In genomic region chr17:81928497-81929252, GRCh38 we compare ENCODE assay signal across 8 cellular contexts. TPM values are rescaled to one million over a fixed set of nuclear protein-coding genes. Genes with fewer than 3 reads are reported as not detected.
DNase-seq lines count a peak whose midpoint lies in the region; ATAC-seq and TF ChIP-seq lines count a peak whose summit lies in the region.

No MANE protein-coding gene starts in this region.

- H3K27me3 Mint-ChIP-seq in activated T-cell treated with anti-CD3 and anti-CD28 coated beads, Interleukin-2, amount 50 U/mL, for 24 hours: peaks cover 11% of the 10 kb centered on the region
- no peaks in the 10 kb centered on the region for H3K27me3 Mint-ChIP-seq in activated CD8-positive, alpha-beta T cell treated with anti-CD3 and anti-CD28 coated beads, Interleukin-2, amount 10 ng/mL, durations not matched to agents 7 days and 5 days (ENCODE audit: low read depth)

- H3K27ac Mint-ChIP-seq in activated T-cell treated with anti-CD3 and anti-CD28 coated beads, Interleukin-2, amount 50 U/mL, for 24 hours: no peak overlapping the region
- H3K27ac Mint-ChIP-seq in activated CD8-positive, alpha-beta T cell treated with anti-CD3 and anti-CD28 coated beads, Interleukin-2, amount 10 ng/mL, durations not matched to agents 7 days and 5 days: no peak overlapping the region

- H3K27ac ChIP-seq in tibial artery: peak overlapping the region; percentile 53 to 94

- H3K4me3 ChIP-seq in tibial artery: peak overlapping the region; percentile 92 to 99

- H3K36me3 Mint-ChIP-seq in activated T-cell treated with anti-CD3 and anti-CD28 coated beads, Interleukin-2, amount 50 U/mL, for 24 hours (ENCODE audit: low read depth): peaks cover 20% of the 10 kb centered on the region
- no peaks in the 10 kb centered on the region for H3K36me3 Mint-ChIP-seq in activated CD8-positive, alpha-beta T cell treated with anti-CD3 and anti-CD28 coated beads, Interleukin-2, amount 10 ng/mL, durations not matched to agents 7 days and 5 days (ENCODE audit: low read depth)

- intact Hi-C loops in tibial artery (cut with DNase I; ENCODE audit: low total_unique reads): no loop called here

- H3K4me3 Mint-ChIP-seq in activated T-cell treated with anti-CD3 and anti-CD28 coated beads, Interleukin-2, amount 50 U/mL, for 24 hours: peak overlapping the region; percentile 77
- peak overlapping the region; percentile 54 for H3K4me3 Mint-ChIP-seq in activated CD8-positive, alpha-beta T cell treated with anti-CD3 and anti-CD28 coated beads, Interleukin-2, amount 10 ng/mL, durations not matched to agents 7 days and 5 days

- H3K4me1 ChIP-seq in tibial artery: peaks cover 10 to 41% (median 33%) of the 10 kb centered on the region in 4 donors

- ATAC-seq in activated CD8-positive, alpha-beta T cell treated with anti-CD3 and anti-CD28 coated beads, Interleukin-2, amount 10 ng/mL, durations not matched to agents 7 days and 5 days: no peak
- ATAC-seq in GM21529 (IDR thresholded peaks at IDR 0.05; ENCODE audit: unreplicated experiment): no peak

- H3K9me3 Mint-ChIP-seq in activated T-cell treated with anti-CD3 and anti-CD28 coated beads, Interleukin-2, amount 50 U/mL, for 24 hours: no peaks in the 10 kb centered on the region
- H3K9me3 Mint-ChIP-seq in activated CD8-positive, alpha-beta T cell treated with anti-CD3 and anti-CD28 coated beads, Interleukin-2, amount 10 ng/mL, durations not matched to agents 7 days and 5 days (ENCODE audit: insufficient read depth): no peaks in the 10 kb centered on the region

- TF ChIP-seq CTCF in tibial artery (IDR thresholded peaks at IDR 0.05): no peak
- TF ChIP-seq CTCF in GM13977 (IDR thresholded peaks at IDR 0.05; ENCODE audit: extremely low read depth, insufficient read depth, missing control alignments): no peak

- peaks cover 36% of the 10 kb centered on the region for H3K4me1 Mint-ChIP-seq in activated T-cell treated with anti-CD3 and anti-CD28 coated beads, Interleukin-2, amount 50 U/mL, for 24 hours (ENCODE audit: low read depth)
- H3K4me1 Mint-ChIP-seq in activated CD8-positive, alpha-beta T cell treated with anti-CD3 and anti-CD28 coated beads, Interleukin-2, amount 10 ng/mL, durations not matched to agents 7 days and 5 days (ENCODE audit: low read depth): peaks cover 29% of the 10 kb centered on the region

- no peaks in the 10 kb centered on the region for H3K36me3 ChIP-seq in tibial artery

- no peaks in the 10 kb centered on the region for H3K9me3 ChIP-seq in tibial artery

- H3K27me3 ChIP-seq in tibial artery: peaks cover 0 to 34% of the 10 kb centered on the region in 2 donors

- POLR2A ChIA-PET in activated CD8-positive, alpha-beta T cell treated with anti-CD3 and anti-CD28 coated beads, Interleukin-2, amount 10 ng/mL, durations not matched to agents 7 days and 5 days (lab: Charles Lee): interaction anchor here (0.7 to 3.0 kb wide), 2 partner anchors 12 to 14 kb away, joined by 3 to 19 read pairs; no protein-coding TSS in a partner anchor

- in situ Hi-C loops in GM13977 (cut with MboI; ENCODE audit: low pct_unique_long_range_greater_than_20kb, low sequenced_read_pairs, unreplicated experiment): no loop called here

- CTCF ChIA-PET in activated CD8-positive, alpha-beta T cell treated with anti-CD3 and anti-CD28 coated beads, Interleukin-2, amount 10 ng/mL, durations not matched to agents 7 days and 5 days (lab: Charles Lee): interaction anchor here (0.9 to 2.9 kb wide), 9 partner anchors 8 to 93 kb away, joined by 3 to 13 read pairs (median 5); partner anchors contain the start of genes ARHGDIA and PYCR1

- no peak for DNase-seq in activated T-cell treated with anti-CD3 and anti-CD28 coated beads, Interleukin-2, amount 50 U/mL, for 24 hours
- no peak for DNase-seq in activated T-cell treated with anti-CD3 and anti-CD28 coated beads for 4 hours
- no peak for DNase-seq in activated CD8-positive, alpha-beta T cell treated with anti-CD3 and anti-CD28 coated beads, Interleukin-2, amount 10 ng/mL, durations not matched to agents 7 days and 5 days
- peak; percentile 25 for DNase-seq in iPS-NIHi11 (ENCODE audit: low spot score)
- DNase-seq in tibial artery: no peak
- no peak for DNase-seq in effector CD4-positive, alpha-beta T cell
- DNase-seq in GM13977 (ENCODE audit: low spot score): no peak

RNA-seq across cellular contexts. Expression of gene MAFG, which starts 1.1 kb away (rescaled TPM):
- total RNA-seq in activated CD8-positive, alpha-beta T cell treated with anti-CD3 and anti-CD28 coated beads, Interleukin-2, amount 10 ng/mL, durations not matched to agents 7 days and 5 days: 10 to 100 TPM; 14.0 to 16.5 TPM

RNA-seq across cellular contexts. Expression of gene PYCR1, which starts 8.4 kb away (rescaled TPM):
- total RNA-seq in activated CD8-positive, alpha-beta T cell treated with anti-CD3 and anti-CD28 coated beads, Interleukin-2, amount 10 ng/mL, durations not matched to agents 7 days and 5 days: 10 to 100 TPM; 35.5 to 38.1 TPM

RNA-seq across cellular contexts. Expression of gene SIRT7, which starts 10.7 kb away (rescaled TPM):
- 10 to 100 TPM; 55.0 to 63.4 TPM for total RNA-seq in activated CD8-positive, alpha-beta T cell treated with anti-CD3 and anti-CD28 coated beads, Interleukin-2, amount 10 ng/mL, durations not matched to agents 7 days and 5 days

RNA-seq across cellular contexts. Expression of gene PCYT2, which starts 17.5 kb away (rescaled TPM):
- 10 to 100 TPM; 48.6 to 50.4 TPM for total RNA-seq in activated CD8-positive, alpha-beta T cell treated with anti-CD3 and anti-CD28 coated beads, Interleukin-2, amount 10 ng/mL, durations not matched to agents 7 days and 5 days

RNA-seq across cellular contexts. Expression of gene MYADML2, which starts 18.4 kb away (rescaled TPM):
- not detected for total RNA-seq in activated CD8-positive, alpha-beta T cell treated with anti-CD3 and anti-CD28 coated beads, Interleukin-2, amount 10 ng/mL, durations not matched to agents 7 days and 5 days
